Comparison of ENCODE assay signal across 18 cellular contexts in the genomic region with DNA sequence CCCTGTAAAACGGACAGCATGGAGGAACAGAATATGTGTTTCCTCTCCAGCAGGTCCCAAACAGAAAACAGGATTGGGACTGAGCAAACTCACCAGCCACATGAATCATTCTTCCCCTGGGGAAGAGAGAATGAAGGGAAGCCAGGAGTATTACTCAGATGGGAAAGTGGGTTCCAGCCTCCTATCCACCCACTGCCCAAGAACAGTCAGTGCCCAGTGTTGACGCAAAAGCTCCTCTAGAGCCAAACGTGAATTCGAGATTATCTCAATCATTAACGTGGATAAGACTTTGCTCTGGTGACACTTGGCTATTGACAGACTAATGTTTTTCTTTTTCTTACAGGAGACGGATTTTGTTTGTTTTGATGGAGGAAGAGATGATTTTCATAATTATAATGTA. TPM values are rescaled to one million over a fixed set of nuclear protein-coding genes. Genes with fewer than 3 reads are reported as not detected.
DNase-seq lines count a peak whose midpoint lies in the region; ATAC-seq and TF ChIP-seq lines count a peak whose summit lies in the region.
"Had no signal": no experiment of that assay in that cellular context is flagged by ENCODE, and none has a peak within 500 bp of the region (broad histone marks: within the 10 kb centered on the region; RNA-seq: fewer than 3 reads in every experiment).

No MANE protein-coding gene starts in this region.

- H3K4me1 ChIP-seq in left ventricle myocardium inferior (peaks cover 11% of the 10 kb centered on the region), right atrium auricular region (peaks cover 0 to 5% of the 10 kb centered on the region in 2 donors), thoracic aorta (ENCODE audit: control insufficient read depth in 1 of 2, low read depth in 2 of 2) (peaks cover 4 to 17% of the 10 kb centered on the region in 2 donors)
- H3K4me1 ChIP-seq: foreskin keratinocyte had no signal

- peaks cover 94% of the 10 kb centered on the region for H3K36me3 ChIP-seq in left ventricle myocardium inferior
- peaks cover 49% of the 10 kb centered on the region for H3K36me3 ChIP-seq in right atrium auricular region
- H3K36me3 ChIP-seq in thoracic aorta = peaks cover 3% of the 10 kb centered on the region
- H3K36me3 ChIP-seq: ovary had no signal

- ATAC-seq in Right ventricle myocardium inferior = peak; percentile 86
- ATAC-seq in thoracic aorta (ENCODE audit: insufficient number of reproducible peaks, low FRiP score, low read depth) = peak; percentile 83
- no peak for ATAC-seq in HG03432 (IDR thresholded peaks at IDR 0.05; ENCODE audit: unreplicated experiment)
- ATAC-seq: foreskin keratinocyte had no signal

- no peaks in the 10 kb centered on the region for H3K9me3 ChIP-seq in left ventricle myocardium inferior (replicated peaks)
- H3K9me3 ChIP-seq in right atrium auricular region = no peaks in the 10 kb centered on the region
- no peaks in the 10 kb centered on the region for H3K9me3 ChIP-seq in thoracic aorta
- H3K9me3 ChIP-seq: ovary had no signal

- DNase-seq in Right ventricle myocardium inferior (ENCODE audit: missing footprints) (no peak), left ventricle myocardium inferior (no peak), choroid plexus epithelial cell (ENCODE audit: low read depth) (peak; percentile 18), right atrium auricular region (ENCODE audit: low spot score) (peak; percentile 77), thoracic aorta (ENCODE audit: low spot score) (peak; percentile 14)
- no peak for DNase-seq in stimulated activated CD4-positive, alpha-beta T cell treated with anti-CD3 and anti-CD28 coated beads, Interleukin-15, amount 100 ng/mL, for 24 hours
- DNase-seq in activated CD8-positive, alpha-beta memory T cell treated with anti-CD3 and anti-CD28 coated beads for 24 hours = no peak
- DNase-seq: activated CD4-positive, alpha-beta T cell treated with anti-CD3 and anti-CD28 coated beads, Interleukin-2, amount 10 ng/mL, durations not matched to agents 7 days and 5 days; activated naive CD8-positive, alpha-beta T cell treated with anti-CD3 and anti-CD28 coated beads, Interleukin-2, amount 10 ng/mL, durations not matched to agents 7 days and 5 days; activated T-cell treated with anti-CD3 and anti-CD28 coated beads, Interleukin-2, amount 50 U/mL, for 24 hours; foreskin keratinocyte; Karpas-422; NCI-H1694 treated with DMSO at 0.1 percent for 48 hours; NCI-H446; ovary; stimulated activated CD4-positive, alpha-beta T cell treated with anti-CD3 and anti-CD28 coated beads, Interleukin-12 subunit alpha, Interleukin-12 subunit beta, amount 100 ng/mL, for 4 hours; substantia nigra had no signal

- H3K27me3 ChIP-seq in left ventricle myocardium inferior (ENCODE audit: low read depth) (no peaks in the 10 kb centered on the region), right atrium auricular region (no peaks in the 10 kb centered on the region), thoracic aorta (replicated peaks; ENCODE audit: insufficient read depth) (no peaks in the 10 kb centered on the region)
- H3K27me3 ChIP-seq: foreskin keratinocyte, ovary had no signal

- intact Hi-C loops in Right ventricle myocardium inferior (cut with DNase I) = no loop called here
- intact Hi-C loops in left ventricle myocardium inferior (cut with micrococcal nuclease) = no loop called here

- no peak for TF ChIP-seq CTCF in left ventricle myocardium inferior (IDR thresholded peaks at IDR 0.05; ENCODE audit: borderline replicate concordance)
- no peak for TF ChIP-seq CTCF in choroid plexus epithelial cell (conservative IDR thresholded peaks at IDR 0.05; ENCODE audit: low read depth, low read length)
- TF ChIP-seq CTCF in right atrium auricular region (IDR thresholded peaks at IDR 0.05) = no peak
- no peak for TF ChIP-seq CTCF in thoracic aorta (IDR thresholded peaks at IDR 0.05)

- H3K27ac ChIP-seq in left ventricle myocardium inferior (replicated peaks) = no peak overlapping the region
- peak overlapping the region in 1 of 2 donors; percentile 56 for H3K27ac ChIP-seq in right atrium auricular region
- peak overlapping the region; percentile 69 to 72 for H3K27ac ChIP-seq in thoracic aorta
- H3K27ac ChIP-seq: foreskin keratinocyte, ovary had no signal

- H3K4me3 ChIP-seq in left ventricle myocardium inferior (no peak overlapping the region), choroid plexus epithelial cell (ENCODE audit: low read depth, low read length) (no peak overlapping the region), right atrium auricular region (no peak overlapping the region), thoracic aorta (no peak overlapping the region)
- H3K4me3 ChIP-seq: ovary had no signal

RNA-seq across cellular contexts. Expression of gene MIA3, which starts 9.3 kb away (rescaled TPM):
- total RNA-seq in Right ventricle myocardium inferior = 45.9 TPM
- 53.5 TPM for total RNA-seq in left ventricle myocardium inferior
- 10 to 100 TPM; 34.4 to 53.9 TPM for total RNA-seq in right atrium auricular region
- 10 to 100 TPM; 44.0 to 72.9 TPM for total RNA-seq in thoracic aorta

RNA-seq across cellular contexts. Expression of gene TAF1A, which starts 37.5 kb away (rescaled TPM):
- total RNA-seq in Right ventricle myocardium inferior = 1.7 TPM
- 2.5 TPM for total RNA-seq in left ventricle myocardium inferior
- total RNA-seq in right atrium auricular region = 1 to 10 TPM; 1.3 to 2.7 TPM
- 1 to 10 TPM; 2.0 to 2.8 TPM for total RNA-seq in thoracic aorta

Comparison
In these comparisons a context has a peak if more than half of its experiments do, and no peak if none do; other contexts are left out.
1. DNase-seq: peak in choroid plexus epithelial cell (single experiment), right atrium auricular region (single experiment) and thoracic aorta (single experiment); none in Right ventricle myocardium inferior (single experiment), left ventricle myocardium inferior (single experiment), stimulated activated CD4-positive, alpha-beta T cell treated with anti-CD3 and anti-CD28 coated beads, Interleukin-15, amount 100 ng/mL, for 24 hours (single experiment) and activated CD8-positive, alpha-beta memory T cell treated with anti-CD3 and anti-CD28 coated beads for 24 hours (single experiment).